In the genomic region with DNA sequence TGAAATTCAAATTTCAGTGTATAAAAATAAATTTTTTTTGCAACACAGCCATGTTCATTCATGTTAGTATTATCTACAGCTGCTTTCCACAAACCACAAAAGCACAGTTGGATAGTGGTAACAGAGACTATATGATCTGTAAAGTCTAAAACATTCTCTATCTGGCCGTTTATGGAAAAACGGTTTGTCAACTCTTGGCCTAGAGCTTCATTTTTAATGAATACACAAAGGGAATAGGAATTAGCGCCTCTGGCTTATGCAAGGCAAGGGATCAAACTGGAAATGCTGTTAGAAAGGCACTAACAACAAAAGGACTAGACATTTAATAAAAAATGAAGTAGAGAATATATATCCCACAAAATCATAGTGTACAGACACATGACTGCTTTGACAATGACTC, we compare ENCODE assay signal across 21 cellular contexts.
"Had no signal": no experiment of that assay in that cellular context is flagged by ENCODE, and none has a peak within 500 bp of the region (broad histone marks: within the 10 kb centered on the region; RNA-seq: fewer than 3 reads in every experiment).

No MANE protein-coding gene starts in this region.

- H3K27ac ChIP-seq: coronary artery, left lung, neutrophil, parathyroid adenoma, tibial nerve, uterus had no signal

- ATAC-seq: activated CD8-positive, alpha-beta T cell treated with anti-CD3 and anti-CD28 coated beads for 36 hours; activated T-helper 17 cell treated with anti-CD3 and anti-CD28 coated beads, Interleukin-2, amount 50 U/mL, for 72 hours; esophagus mucosa; left lung; natural killer cell; SK-N-SH treated with all-trans-retinoic acid at 6 μM for 48 hours; T-cell had no signal

- H3K4me1 ChIP-seq: left lung, parathyroid adenoma, uterus had no signal

- H3K36me3 ChIP-seq: left lung, neutrophil had no signal

- H3K9me3 ChIP-seq: neutrophil had no signal

- DNase-seq: activated CD4-positive, alpha-beta T cell treated with anti-CD3 and anti-CD28 coated beads, Interleukin-2, amount 10 ng/mL, durations not matched to agents 24 days and 14 days; activated CD4-positive, CD25-positive, alpha-beta regulatory T cell; activated CD8-positive, alpha-beta T cell treated with anti-CD3 and anti-CD28 coated beads for 36 hours; activated naive CD4-positive, alpha-beta T cell treated with Interleukin-2 at 50 U/mL for 16 hours; activated T-cell treated with anti-CD3 and anti-CD28 coated beads, Interleukin-2, amount 50 U/mL, for 1 hour; central memory CD4-positive, alpha-beta T cell; left lung; natural killer cell; stimulated activated CD4-positive, alpha-beta T cell treated with anti-CD3 and anti-CD28 coated beads, Interleukin-12 subunit alpha, Interleukin-12 subunit beta, amount 100 ng/mL, for 4 hours; stimulated activated CD4-positive, alpha-beta T cell treated with anti-CD3 and anti-CD28 coated beads, Interleukin-1b, Interleukin-23, amount 100 ng/mL, for 48 hours; stimulated activated CD8-positive, alpha-beta memory T cell treated with anti-CD3 and anti-CD28 coated beads, Interleukin-4, amount 100 ng/mL, for 48 hours; stimulated activated naive CD4-positive, alpha-beta T cell treated with Interleukin-2 at 50 U/mL for 16 hours; T-cell; uterus had no signal

- H3K4me3 ChIP-seq: coronary artery, left lung, tibial nerve, uterus had no signal

- H3K27me3 ChIP-seq: left lung, neutrophil, tibial nerve, uterus had no signal
